In genomic region chr16:4795181-4795827, GRCh38 we compare ENCODE assay signal across 16 cellular contexts. TPM values are rescaled to one million over a fixed set of nuclear protein-coding genes. Genes with fewer than 3 reads are reported as not detected.
DNase-seq lines count a peak whose midpoint lies in the region; ATAC-seq, FAIRE-seq and TF ChIP-seq lines count a peak whose summit lies in the region.
"Had no signal": no experiment of that assay in that cellular context is flagged by ENCODE, and none has a peak within 500 bp of the region (broad histone marks: within the 10 kb centered on the region; RNA-seq: fewer than 3 reads in every experiment).

Gene SMIM22, plus strand, starts transcription at chr16:4795369. Its CDS starts 366 bp downstream, at chr16:4795735.

- peaks cover 4% of the 10 kb centered on the region for H3K36me3 Mint-ChIP-seq in brain
- no peaks in the 10 kb centered on the region for H3K36me3 Mint-ChIP-seq in T-cell

- no peak within 1 kb of the TSS for H3K27ac Mint-ChIP-seq in brain
- no peak within 1 kb of the TSS for H3K27ac Mint-ChIP-seq in T-cell
- H3K27ac Mint-ChIP-seq: activated CD4-positive, alpha-beta T cell treated with anti-CD3 and anti-CD28 coated beads for 36 hours; effector memory CD8-positive, alpha-beta T cell; memory B cell had no signal

- peaks cover 2% of the 10 kb centered on the region in 2 experiments for H3K4me1 ChIP-seq in HCT116 (ENCODE audit: control insufficient read depth in 1 of 2, insufficient read depth in 2 of 2, low read length in 2 of 2)
- no peaks in the 10 kb centered on the region for H3K4me1 ChIP-seq in osteoblast (ENCODE audit: insufficient read depth, low read length)
- H3K4me1 ChIP-seq: psoas muscle had no signal

- no peak within 1 kb of the TSS for H3K4me3 Mint-ChIP-seq in brain
- H3K4me3 Mint-ChIP-seq in T-cell = no peak within 1 kb of the TSS
- H3K4me3 Mint-ChIP-seq: activated CD4-positive, alpha-beta T cell treated with anti-CD3 and anti-CD28 coated beads for 36 hours; effector memory CD8-positive, alpha-beta T cell; memory B cell had no signal

- H3K27me3 Mint-ChIP-seq in brain (no peaks in the 10 kb centered on the region), T-cell (no peaks in the 10 kb centered on the region)
- H3K27me3 Mint-ChIP-seq: effector memory CD8-positive, alpha-beta T cell had no signal

- no peaks in the 10 kb centered on the region for H3K9me2 ChIP-seq in HCT116 (ENCODE audit: insufficient read depth)

- no peaks in the 10 kb centered on the region for H3K36me3 ChIP-seq in HCT116 (ENCODE audit: control insufficient read depth in 1 of 2, insufficient read depth in 2 of 2, low read length in 2 of 2)
- no peaks in the 10 kb centered on the region for H3K36me3 ChIP-seq in osteoblast (ENCODE audit: insufficient read depth, low read length)

- H3K27ac ChIP-seq in HCT116 (ENCODE audit: low read depth, low read length) (no peak within 1 kb of the TSS; the same call in 1 of the 2 replicates), osteoblast (ENCODE audit: low read depth, low read length) (no peak within 1 kb of the TSS)
- H3K27ac ChIP-seq: heart left ventricle, psoas muscle had no signal

- no peak for DNase-seq in HCT116 (ENCODE audit: low read depth, low spot score)
- DNase-seq in NCI-H2196 (lab: John Stamatoyannopoulos, UW; ENCODE audit: unreplicated experiment) = peak; percentile 80
- DNase-seq in osteoblast (ENCODE audit: insufficient read length, low spot score, missing footprints) = peak; percentile 76
- DNase-seq in HTR-8/SVneo (ENCODE audit: insufficient read length, low spot score) = no peak
- DNase-seq in GM12892 (ENCODE audit: insufficient read length) = no peak
- DNase-seq in T-cell = no peak
- DNase-seq: activated CD4-positive, alpha-beta T cell treated with anti-CD3 and anti-CD28 coated beads for 36 hours; effector memory CD8-positive, alpha-beta T cell; NCI-H446; psoas muscle; stimulated activated CD4-positive, alpha-beta T cell treated with anti-CD3 and anti-CD28 coated beads, Interleukin-4, amount 100 ng/mL, for 1 hour; stimulated activated naive CD4-positive, alpha-beta T cell treated with Interleukin-2 at 50 U/mL for 16 hours had no signal

- FAIRE-seq in HTR-8/SVneo (lab: Jason Lieb, UNC) = no peak
- no peak for FAIRE-seq in GM12892 (lab: Jason Lieb, UNC)
- FAIRE-seq: H1 had no signal

- H3K27me3 ChIP-seq in HCT116 (ENCODE audit: insufficient read depth, low read length) = no peaks in the 10 kb centered on the region
- H3K27me3 ChIP-seq in osteoblast (ENCODE audit: insufficient read depth, low read length) = no peaks in the 10 kb centered on the region
- H3K27me3 ChIP-seq: heart left ventricle had no signal

- H3K4me2 ChIP-seq in HCT116 (ENCODE audit: low read length) = no peak within 1 kb of the TSS
- no peak within 1 kb of the TSS for H3K4me2 ChIP-seq in osteoblast (ENCODE audit: insufficient read depth, low read length)

- no peak for TF ChIP-seq RAD21 in HCT116 (IDR thresholded peaks at IDR 0.05; ENCODE audit: low read depth)

- H3K9me3 Mint-ChIP-seq in brain = peaks cover 0 to 2% (median 0%) of the 10 kb centered on the region in 5 experiments
- H3K9me3 Mint-ChIP-seq in T-cell = no peaks in the 10 kb centered on the region
- H3K9me3 Mint-ChIP-seq: effector memory CD8-positive, alpha-beta T cell; memory B cell had no signal

- TF ChIP-seq CTCF in HCT116 (IDR thresholded peaks at IDR 0.05 in 2 of 3, conservative IDR thresholded peaks at IDR 0.05 in 1 of 3; ENCODE audit: borderline replicate concordance in 1 of 3, insufficient read depth in 1 of 3, low read depth in 2 of 3, low read length in 2 of 3) (no peak), brain (conservative IDR thresholded peaks at IDR 0.05) (no peak), osteoblast (IDR thresholded peaks at IDR 0.05; ENCODE audit: extremely low read depth, low read depth, low read length) (no peak)

- H3K79me2 ChIP-seq in HCT116 (ENCODE audit: insufficient read depth, low read length) = no peaks in the 10 kb centered on the region
- no peaks in the 10 kb centered on the region for H3K79me2 ChIP-seq in osteoblast (ENCODE audit: insufficient read depth, low read length)

- BruUV-seq in HCT116 (replicated peaks; lab: Mats Ljungman, UMichigan) = no TSS peak

- peak; percentile 35; the same call in 1 of the 2 replicates for ATAC-seq in HCT116
- no peak for ATAC-seq in T-cell (replicated peaks in 1 of 4)
- ATAC-seq: activated CD4-positive, alpha-beta T cell treated with anti-CD3 and anti-CD28 coated beads for 36 hours; effector memory CD8-positive, alpha-beta T cell had no signal

- no peak within 1 kb of the TSS for H3K9ac ChIP-seq in HCT116 (ENCODE audit: low read length)

- RAD21 ChIA-PET in HCT116 (lab: Charles Lee; ENCODE audit: low non-redundant PET in 1 of 2, low total read pairs in 2 of 2, uncharacterized antibody in 2 of 2, unreplicated experiment in 2 of 2) = no interaction called here

- H2AFZ ChIP-seq in HCT116 (ENCODE audit: low read depth, low read length, poor library complexity, severe bottlenecking) (no peak within 1 kb of the TSS), osteoblast (ENCODE audit: low read length) (no peak within 1 kb of the TSS)

- CTCF ChIA-PET in HCT116 (lab: Charles Lee) (no interaction called here), T-cell (lab: Charles Lee) (no interaction called here)

- intact Hi-C loops in HCT116 (cut with micrococcal nuclease) = no loop called here

- TF ChIP-seq POLR2A in HCT116 (IDR thresholded peaks at IDR 0.05; ENCODE audit: borderline replicate concordance, extremely low read depth, insufficient read depth, insufficient read length) (no peak), GM12892 (IDR thresholded peaks at IDR 0.05; ENCODE audit: low read depth, low read length) (no peak)

- H3K9me3 ChIP-seq in HCT116 (ENCODE audit: control insufficient read depth in 1 of 2, insufficient read depth in 1 of 2, low read depth in 1 of 2, low read length in 2 of 2) (no peaks in the 10 kb centered on the region), osteoblast (ENCODE audit: low read depth, low read length) (no peaks in the 10 kb centered on the region)
- H3K9me3 ChIP-seq: heart left ventricle, psoas muscle had no signal

- no peak within 1 kb of the TSS for H3K4me3 ChIP-seq in HCT116 (replicated peaks in 1 of 2; ENCODE audit: low read depth in 1 of 2, low read length in 2 of 2)
- H3K4me3 ChIP-seq in osteoblast (ENCODE audit: insufficient read depth, low read length) = no peak within 1 kb of the TSS
- H3K4me3 ChIP-seq: heart left ventricle, psoas muscle had no signal

- POLR2A ChIA-PET in HCT116 (lab: Charles Lee) (no interaction called here), T-cell (lab: Charles Lee) (interaction anchor here in 1 of 2 donors (0.5 kb wide), 1 partner anchor 47 kb away, joined by 3 read pairs; no protein-coding TSS in a partner anchor)

- H3K4me1 Mint-ChIP-seq in brain (peaks cover under 1% of the 10 kb centered on the region), T-cell (peaks cover under 1% of the 10 kb centered on the region in 3 donors)
- H3K4me1 Mint-ChIP-seq: memory B cell had no signal

- no peaks in the 10 kb centered on the region for H4K20me1 ChIP-seq in HCT116 (ENCODE audit: insufficient read depth)
- no peaks in the 10 kb centered on the region for H4K20me1 ChIP-seq in osteoblast (ENCODE audit: insufficient read depth, low read length)

TF ChIP-seq in HCT116, 20 proteins besides CTCF, POLR2A, EP300 and RAD21:
- TF ChIP-seq SRF (IDR thresholded peaks at IDR 0.05; ENCODE audit: low read depth) = no peak
- no peak for TF ChIP-seq ZNF274 (IDR thresholded peaks at IDR 0.05; ENCODE audit: low read depth, low read length)
- TF ChIP-seq EGR1 (IDR thresholded peaks at IDR 0.05; ENCODE audit: low read depth) = no peak
- no peak for TF ChIP-seq TCF7L2 (IDR thresholded peaks at IDR 0.05; ENCODE audit: borderline replicate concordance, extremely low read depth, insufficient read depth, insufficient read length)
- TF ChIP-seq EZH2 (IDR thresholded peaks at IDR 0.05) = no peak
- no peak for TF ChIP-seq CEBPB (IDR thresholded peaks at IDR 0.05; ENCODE audit: low read depth)
- no peak for TF ChIP-seq CBX3 (IDR thresholded peaks at IDR 0.05; ENCODE audit: low read depth)
- TF ChIP-seq FOSL1 (IDR thresholded peaks at IDR 0.05; ENCODE audit: low read depth) = no peak
- no peak for TF ChIP-seq ZBTB33 (IDR thresholded peaks at IDR 0.05; ENCODE audit: extremely low read depth, insufficient replicate concordance, low read length)
- no peak for TF ChIP-seq JUND (IDR thresholded peaks at IDR 0.05)

RNA-seq across cellular contexts. Expression of gene SMIM22, which starts in this region (rescaled TPM):
- total RNA-seq in HCT116 (2021; ENCODE audit: unreplicated experiment) = 3.3 TPM
- 3.8 and 5.2 TPM in 2 replicates for polyA plus RNA-seq in HCT116 (2012)
- polyA plus RNA-seq in brain (ENCODE audit: insufficient read depth, low read depth, low replicate concordance) = 103 TPM
- total RNA-seq in osteoblast = not detected in 2 replicates
- polyA plus RNA-seq in GM12892 (2012; ENCODE audit: missing spikeins) = not detected
- total RNA-seq in T-cell = not detected
- total RNA-seq: activated CD4-positive, alpha-beta T cell treated with anti-CD3 and anti-CD28 coated beads for 36 hours; H1; heart left ventricle; psoas muscle had no signal
- polyA plus RNA-seq: H1, heart left ventricle had no signal

Comparison
In these comparisons a context has a peak if more than half of its experiments do, and no peak if none do; other contexts are left out.
1. Peak in DNase-seq in osteoblast; RNA of the gene not detected or under 1 TPM.